ENCODE assay signal across 8 cellular contexts in genomic region chr4:140343303-140343702, GRCh38. TPM values are rescaled to one million over a fixed set of nuclear protein-coding genes. Genes with fewer than 3 reads are reported as not detected.
DNase-seq lines count a peak whose midpoint lies in the region; ATAC-seq lines count a peak whose summit lies in the region.

No MANE protein-coding gene starts in this region.

- DNase-seq in DMS53 treated with DMSO at 0.1 percent for 48 hours (lab: John Stamatoyannopoulos, UW; ENCODE audit: unreplicated experiment) (peak; percentile 85), M059J (ENCODE audit: low read depth) (peak; percentile 19), left kidney (ENCODE audit: low read depth, low spot score) (peak; percentile 91), germinal center (ENCODE audit: low spot score) (no peak), SW 1271 (lab: John Stamatoyannopoulos, UW) (no peak)

- ATAC-seq in GM21528 (IDR thresholded peaks at IDR 0.05; ENCODE audit: low FRiP score, unreplicated experiment) (peak; percentile 75), GM21526 (IDR thresholded peaks at IDR 0.05; ENCODE audit: low FRiP score, unreplicated experiment) (no peak), HG02840 (IDR thresholded peaks at IDR 0.05; ENCODE audit: low FRiP score, unreplicated experiment) (no peak)

RNA-seq across cellular contexts. Expression of gene SCOC, which starts 30.1 kb away (rescaled TPM):
- 47.5 and 83.0 TPM in 2 replicates for total RNA-seq in M059J (2014; rRNA removed; shearing (Covaris generic))

Comparison
In these comparisons a context has a peak if more than half of its experiments do, and no peak if none do; other contexts are left out.
1. DNase-seq: peak in DMS53 treated with DMSO at 0.1 percent for 48 hours (single experiment), M059J (single experiment) and left kidney (single experiment); none in germinal center (single experiment) and SW 1271 (0 of 2).